In genomic region chr7:35277359-35277758, GRCh38 we compare ENCODE assay signal across 23 cellular contexts. TPM values are rescaled to one million over a fixed set of nuclear protein-coding genes. Genes with fewer than 3 reads are reported as not detected.
A peak's percentile ranks its signal among the peaks of the same experiment; 100 is the strongest.
DNase-seq lines count a peak whose midpoint lies in the region; ATAC-seq and TF ChIP-seq lines count a peak whose summit lies in the region.
"Had no signal": no experiment of that assay in that cellular context is flagged by ENCODE, and none has a peak within 500 bp of the region (broad histone marks: within the 10 kb centered on the region; RNA-seq: fewer than 3 reads in every experiment).

No MANE protein-coding gene starts in this region.

- TF ChIP-seq RAD21 in IMR-90 (IDR thresholded peaks at IDR 0.05; ENCODE audit: low read length) (no peak), neural cell (conservative IDR thresholded peaks at IDR 0.05) (no peak)

- H3K9me2 ChIP-seq in neural cell (ENCODE audit: insufficient read depth, low read length) = no peaks in the 10 kb centered on the region

- no peak overlapping the region for H3K14ac ChIP-seq in IMR-90 (replicated peaks; ENCODE audit: low read depth, low read length)

- H3K9me1 ChIP-seq in IMR-90 (ENCODE audit: insufficient read depth, low read length) = no peaks in the 10 kb centered on the region

- peak overlapping the region in 1 of 2 donors; percentile 12 for H3K27ac ChIP-seq in right atrium auricular region
- H3K27ac ChIP-seq in IMR-90 (ENCODE audit: insufficient read depth, low read length) = no peak overlapping the region
- no peak overlapping the region for H3K27ac ChIP-seq in neural cell (ENCODE audit: low read length)

- no peaks in the 10 kb centered on the region for H3F3A ChIP-seq in neural cell (ENCODE audit: insufficient read depth, low read length, poor library complexity, severe bottlenecking)

- H2AK9ac ChIP-seq in IMR-90 (replicated peaks; ENCODE audit: low read depth, low read length, poor library complexity) = no peak overlapping the region

- no peak for DNase-seq in Right ventricle myocardium superior
- no peak for DNase-seq in right atrium auricular region (ENCODE audit: low spot score)
- no peak for DNase-seq in IMR-90
- DNase-seq in left cardiac atrium = no peak
- DNase-seq in stimulated activated CD4-positive, alpha-beta T cell treated with anti-CD3 and anti-CD28 coated beads, Interleukin-2, amount 100 ng/mL, for 24 hours = no peak
- DNase-seq in medulla oblongata (ENCODE audit: extremely low spot score) = no peak
- DNase-seq: ACHN; BE2C; C1 segment of cervical spinal cord; CD4-positive, CD25-positive, alpha-beta regulatory T cell; CD8-positive, alpha-beta memory T cell; COR-L47; DMS 273 treated with DMSO at 0.1 percent for 48 hours; DMS53; DND-41; EL; GOT3; H7; HFFc6 had no signal

- H3K56ac ChIP-seq in IMR-90 (ENCODE audit: extremely low read depth, insufficient read depth, low read length) = no peak overlapping the region

- TF ChIP-seq CTCF in right atrium auricular region (IDR thresholded peaks at IDR 0.05) (no peak), IMR-90 (conservative IDR thresholded peaks at IDR 0.05; ENCODE audit: low read depth, low read length) (no peak), neural cell (IDR thresholded peaks at IDR 0.05; ENCODE audit: poor library complexity, severe bottlenecking) (no peak)

- no peak overlapping the region for H3K4me2 ChIP-seq in IMR-90 (ENCODE audit: low read depth, low read length)
- no peak overlapping the region for H3K4me2 ChIP-seq in neural cell (ENCODE audit: low read length)

- no peaks in the 10 kb centered on the region for H3K79me2 ChIP-seq in neural cell (replicated peaks; ENCODE audit: insufficient read depth, low read length)

- H2BK15ac ChIP-seq in IMR-90 (ENCODE audit: low read depth, low read length) = no peak overlapping the region

- no peaks in the 10 kb centered on the region for H4K20me1 ChIP-seq in IMR-90 (ENCODE audit: insufficient read depth, low read length)
- H4K20me1 ChIP-seq in neural cell (ENCODE audit: insufficient read depth) = no peaks in the 10 kb centered on the region

- ATAC-seq in Right ventricle myocardium superior (ENCODE audit: poor library complexity) (peak; percentile 88), IMR-90 (ENCODE audit: low read depth) (no peak), left cardiac atrium (peak; percentile 75 to 89)
- ATAC-seq: GM12878, HCT116 had no signal

- H3K18ac ChIP-seq in IMR-90 (ENCODE audit: low read depth, low read length) = no peak overlapping the region

- H3K9ac ChIP-seq in IMR-90 (ENCODE audit: low read depth, low read length) = no peak overlapping the region
- H3K9ac ChIP-seq in neural cell (ENCODE audit: low read length) = no peak overlapping the region

- no peak overlapping the region for H4K5ac ChIP-seq in IMR-90 (ENCODE audit: low read depth, low read length)

- TF ChIP-seq POLR2A in IMR-90 (IDR thresholded peaks at IDR 0.05; ENCODE audit: low read depth, low read length) = no peak

- H4K8ac ChIP-seq in IMR-90 (ENCODE audit: low read depth in 2 of 2, low read length in 2 of 2) = no peak overlapping the region

- WGBS in IMR-90 (ENCODE audit: extremely low coverage in 2 of 2, insufficient read length in 1 of 2), 2 experiments = no CpG with 5 or more reads among the region's 1 CpG

- no peak overlapping the region for H2BK120ac ChIP-seq in IMR-90 (ENCODE audit: low read depth, low read length)

- H3K4me3 ChIP-seq in right atrium auricular region = no peak overlapping the region
- no peak overlapping the region for H3K4me3 ChIP-seq in IMR-90 (ENCODE audit: insufficient read depth, low read depth, low read length)
- H3K4me3 ChIP-seq in neural cell (ENCODE audit: low read length) = no peak overlapping the region
- H3K4me3 ChIP-seq: GM12878 had no signal

- in situ Hi-C loops in IMR-90 (cut with MboI; ENCODE audit: low sequenced_read_pairs) = no loop called here

- no peak overlapping the region for H2BK20ac ChIP-seq in IMR-90 (ENCODE audit: low read depth, low read length)

- H3K27me3 ChIP-seq in right atrium auricular region = no peaks in the 10 kb centered on the region
- H3K27me3 ChIP-seq in IMR-90 (ENCODE audit: control insufficient read depth, insufficient read depth, low read length) = no peaks in the 10 kb centered on the region
- H3K27me3 ChIP-seq in neural cell (ENCODE audit: insufficient read depth, low read depth, low read length) = no peaks in the 10 kb centered on the region
- H3K27me3 ChIP-seq: BE2C had no signal

- no peak overlapping the region for H2BK5ac ChIP-seq in IMR-90 (ENCODE audit: low read depth, low read length, poor library complexity, severe bottlenecking)

- dilution Hi-C loops in IMR-90 (cut with HindIII; ENCODE audit: low sequenced_read_pairs, unreplicated experiment) = no loop called here

- no peaks in the 10 kb centered on the region for H3K9me3 ChIP-seq in right atrium auricular region
- no peaks in the 10 kb centered on the region for H3K9me3 ChIP-seq in IMR-90 (ENCODE audit: control insufficient read depth, insufficient read depth, low read length)
- no peaks in the 10 kb centered on the region for H3K9me3 ChIP-seq in neural cell (ENCODE audit: low read length)
- H3K9me3 ChIP-seq: BE2C had no signal

- intact Hi-C loops in Right ventricle myocardium superior (cut with DNase I) (no loop called here), IMR-90 (cut with micrococcal nuclease) (no loop called here), left cardiac atrium (cut with DNase I) (no loop called here)

- CTCF ChIA-PET in IMR-90 (lab: Yijun Ruan, JAX) = no interaction called here

- H3K4me1 ChIP-seq in right atrium auricular region (peaks cover 0 to 7% of the 10 kb centered on the region in 2 donors), IMR-90 (ENCODE audit: control insufficient read depth, insufficient read depth, low read length) (no peaks in the 10 kb centered on the region)

- H2AFZ ChIP-seq in IMR-90 (replicated peaks; ENCODE audit: low read length, poor library complexity) (no peak overlapping the region), neural cell (ENCODE audit: low read depth, low read length) (no peak overlapping the region)

- no peaks in the 10 kb centered on the region for H3K79me1 ChIP-seq in IMR-90 (ENCODE audit: low read depth in 1 of 2, low read length in 2 of 2)

- H3K4ac ChIP-seq in IMR-90 (ENCODE audit: low read depth, low read length) = no peak overlapping the region

- H2AK5ac ChIP-seq in IMR-90 (ENCODE audit: low read depth, low read length) = no peak overlapping the region

- TF ChIP-seq EP300 in neural cell (conservative IDR thresholded peaks at IDR 0.05; ENCODE audit: poor library complexity, severe bottlenecking) = no peak

- no peak overlapping the region for H4K91ac ChIP-seq in IMR-90 (ENCODE audit: insufficient read depth, low read depth, low read length)

- H3K23ac ChIP-seq in IMR-90 (ENCODE audit: low read depth, low read length) = no peak overlapping the region

- no TSS peak for BruUV-seq in IMR-90 (replicated peaks; lab: Mats Ljungman, UMichigan)

- POLR2A ChIA-PET in IMR-90 (lab: Charles Lee; ENCODE audit: unreplicated experiment) = no interaction called here

- H3K36me3 ChIP-seq in right atrium auricular region (no peaks in the 10 kb centered on the region), IMR-90 (ENCODE audit: control insufficient read depth, insufficient read depth, low read length) (no peaks in the 10 kb centered on the region), neural cell (ENCODE audit: insufficient read depth, low read length) (no peaks in the 10 kb centered on the region)
- H3K36me3 ChIP-seq: BE2C had no signal

TF ChIP-seq in IMR-90, 13 proteins besides CTCF, POLR2A, EP300 and RAD21:
- no peak for TF ChIP-seq BHLHE40 (IDR thresholded peaks at IDR 0.05; ENCODE audit: low read depth, low read length)
- no peak for TF ChIP-seq CEBPB (IDR thresholded peaks at IDR 0.05; ENCODE audit: low read depth, low read length)
- TF ChIP-seq, protein P1, sequence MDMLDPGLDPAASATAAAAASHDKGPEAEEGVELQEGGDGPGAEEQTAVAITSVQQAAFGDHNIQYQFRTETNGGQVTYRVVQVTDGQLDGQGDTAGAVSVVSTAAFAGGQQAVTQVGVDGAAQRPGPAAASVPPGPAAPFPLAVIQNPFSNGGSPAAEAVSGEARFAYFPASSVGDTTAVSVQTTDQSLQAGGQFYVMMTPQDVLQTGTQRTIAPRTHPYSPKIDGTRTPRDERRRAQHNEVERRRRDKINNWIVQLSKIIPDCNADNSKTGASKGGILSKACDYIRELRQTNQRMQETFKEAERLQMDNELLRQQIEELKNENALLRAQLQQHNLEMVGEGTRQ (IDR thresholded peaks at IDR 0.05; ENCODE audit: low read depth, low read length) = no peak
- no peak for TF ChIP-seq RFX5 (IDR thresholded peaks at IDR 0.05; ENCODE audit: low read depth, low read length)
- peak; percentile 67 for TF ChIP-seq MAFK (IDR thresholded peaks at IDR 0.05; ENCODE audit: low read depth, low read length)
- no peak for TF ChIP-seq SMC3 (IDR thresholded peaks at IDR 0.05; ENCODE audit: low read depth, low read length)
- TF ChIP-seq MXI1 (IDR thresholded peaks at IDR 0.05; ENCODE audit: borderline replicate concordance, low read depth, low read length) = no peak

TF ChIP-seq in neural cell, 6 proteins besides CTCF, POLR2A, EP300 and RAD21:
- TF ChIP-seq POLR2AphosphoS5 (IDR thresholded peaks at IDR 0.05) (peak; percentile 66), TAF1 (IDR thresholded peaks at IDR 0.05; ENCODE audit: low read depth) (no peak)
TF ChIP-seq in neural cell: peak in this region for 1.

RNA-seq across cellular contexts. Expression of gene TBX20, which starts 23.5 kb away (rescaled TPM):
- 124 TPM for total RNA-seq in Right ventricle myocardium superior
- 100 to 1,000 TPM; 132 to 140 TPM for total RNA-seq in right atrium auricular region
- 0.28 and 0.36 TPM in 2 replicates for total RNA-seq in IMR-90 (2012; rRNA removed)
- polyA plus RNA-seq in IMR-90 (2012; rRNA removed) = 0.11 and 0.15 TPM in 2 replicates
- polyA plus RNA-seq in IMR-90 (2012; cell fraction: cytosol; rRNA removed) = 0.10 TPM in 2 replicates
- polyA plus RNA-seq in IMR-90 (2012; cell fraction: nucleus; rRNA removed; ENCODE audit: low replicate concordance) = 0.15 and 0.19 TPM in 2 replicates
- total RNA-seq in left cardiac atrium = 100 to 1,000 TPM; 109 to 126 TPM
- polyA plus RNA-seq in neural cell = not detected in 2 replicates
- polyA minus RNA-seq in neural cell = not detected in 2 replicates
- total RNA-seq: CD8-positive, alpha-beta memory T cell; G401; GM12878; HFFc6 had no signal
- polyA plus RNA-seq: CD8-positive, alpha-beta memory T cell; GM12878 had no signal

Comparison
In these comparisons a context has a peak if more than half of its experiments do, and no peak if none do; other contexts are left out.
1. RNA of gene TBX20, which starts 23.5 kb away (total RNA-seq): 132 to 140 TPM in right atrium auricular region, 109 to 126 TPM in left cardiac atrium and 124 TPM in Right ventricle myocardium superior (single experiment); 0.28 to 0.36 TPM in IMR-90; every median in the first group is over 10 times any median in the second.